ENCODE assay signal across 7 cellular contexts in genomic region chr5:171418982-171419662, GRCh38. TPM values are rescaled to one million over a fixed set of nuclear protein-coding genes. Genes with fewer than 3 reads are reported as not detected.
DNase-seq lines count a peak whose midpoint lies in the region; ATAC-seq, FAIRE-seq and TF ChIP-seq lines count a peak whose summit lies in the region.

Gene FGF18, plus strand, starts transcription at chr5:171419647. Its CDS starts 553 bp downstream, at chr5:171420200.

- TF ChIP-seq POLR2A in GM12891 (IDR thresholded peaks at IDR 0.05; ENCODE audit: low read depth, low read length) = no peak

- peak; percentile 55 for ATAC-seq in HG02678 (IDR thresholded peaks at IDR 0.05; ENCODE audit: unreplicated experiment)
- ATAC-seq in GM21447 (IDR thresholded peaks at IDR 0.05; ENCODE audit: unreplicated experiment) = no peak

- peaks cover 10% of the 10 kb centered on the region for H3K4me1 Mint-ChIP-seq in activated naive CD8-positive, alpha-beta T cell (ENCODE audit: low read depth)

- peaks cover 2% of the 10 kb centered on the region for H3K27me3 Mint-ChIP-seq in activated naive CD8-positive, alpha-beta T cell

- peaks cover 57% of the 10 kb centered on the region for H3K4me1 ChIP-seq in left ventricle myocardium inferior

- no peaks in the 10 kb centered on the region for H3K9me3 ChIP-seq in left ventricle myocardium inferior (replicated peaks)

- H3K4me3 Mint-ChIP-seq in activated naive CD8-positive, alpha-beta T cell = peak within 1 kb of the TSS; percentile 80

- no peak within 1 kb of the TSS for H3K27ac Mint-ChIP-seq in activated naive CD8-positive, alpha-beta T cell

- H3K36me3 ChIP-seq in left ventricle myocardium inferior = no peaks in the 10 kb centered on the region

- FAIRE-seq in GM12891 (lab: Jason Lieb, UNC) = peak; percentile 43

- TF ChIP-seq CTCF in left ventricle myocardium inferior (IDR thresholded peaks at IDR 0.05; ENCODE audit: borderline replicate concordance) = no peak

- no peaks in the 10 kb centered on the region for H3K9me3 Mint-ChIP-seq in activated naive CD8-positive, alpha-beta T cell (ENCODE audit: low read depth)

- H3K27me3 ChIP-seq in left ventricle myocardium inferior (ENCODE audit: low read depth) = peaks cover 11% of the 10 kb centered on the region

- peak within 1 kb of the TSS; percentile 89 for H3K27ac ChIP-seq in left ventricle myocardium inferior (replicated peaks)

- H3K36me3 Mint-ChIP-seq in activated naive CD8-positive, alpha-beta T cell = no peaks in the 10 kb centered on the region

- peak within 1 kb of the TSS; percentile 73 for H3K4me3 ChIP-seq in left ventricle myocardium inferior

- DNase-seq in GM12891 (ENCODE audit: insufficient read length, low spot score) = peak; percentile 57
- peak; percentile 42 for DNase-seq in NCI-H748 treated with DMSO at 0.1 percent for 48 hours (lab: John Stamatoyannopoulos, UW)
- DNase-seq in left ventricle myocardium inferior = peak; percentile 62
- peak; percentile 46 for DNase-seq in renal cortical epithelial cell (ENCODE audit: low read depth)

- intact Hi-C loops in left ventricle myocardium inferior (cut with micrococcal nuclease) = loop anchor here (5.0 to 10.0 kb wide), 3 partner anchors 206 to 626 kb away; no protein-coding TSS in a partner anchor

TF ChIP-seq in GM12891, 5 proteins besides CTCF, POLR2A, EP300 and RAD21:
- TF ChIP-seq TAF1 (IDR thresholded peaks at IDR 0.05; ENCODE audit: low read depth, low read length) = no peak

RNA-seq across cellular contexts. Expression of gene FGF18, which starts in this region (rescaled TPM):
- polyA plus RNA-seq in GM12891 (2012; ENCODE audit: low read depth, missing spikeins) = 0.17 TPM
- total RNA-seq in left ventricle myocardium inferior (30.4 TPM), renal cortical epithelial cell (0.35 and 1.4 TPM in 2 replicates)

Comparison
In these comparisons a context has a peak if more than half of its experiments do, and no peak if none do; other contexts are left out.
1. RNA of gene FGF18 (total RNA-seq): 30.4 TPM in left ventricle myocardium inferior (single experiment); 0.35 to 1.4 TPM in renal cortical epithelial cell; every median in the first group is over 10 times any median in the second.
2. Peak in every context shown above with its lines, with median percentiles within 50 percentile points of each other: DNase-seq.